11 cellular contexts compared by ENCODE assay signal in the genomic region with DNA sequence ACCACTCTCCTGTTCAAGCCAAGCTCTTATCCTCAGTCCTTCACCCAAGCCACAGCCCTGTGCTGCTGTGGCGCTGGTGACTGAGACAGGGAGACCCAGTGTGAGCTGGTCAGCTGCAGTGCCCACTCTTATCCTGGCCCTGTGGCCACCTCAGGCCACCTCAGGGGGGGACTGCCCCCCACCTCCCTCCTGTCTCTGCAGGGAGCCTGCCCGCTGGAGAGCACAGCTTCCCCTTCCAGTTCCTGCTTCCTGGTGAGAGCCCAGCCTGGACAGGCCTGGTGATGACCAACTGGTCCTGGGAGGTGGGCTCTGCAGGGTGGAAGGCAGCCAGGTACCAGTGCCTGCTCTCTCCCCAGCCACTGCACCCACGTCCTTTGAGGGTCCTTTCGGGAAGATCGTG. TPM values are rescaled to one million over a fixed set of nuclear protein-coding genes. Genes with fewer than 3 reads are reported as not detected.
DNase-seq lines count a peak whose midpoint lies in the region; ATAC-seq and TF ChIP-seq lines count a peak whose summit lies in the region.
"Had no signal": no experiment of that assay in that cellular context is flagged by ENCODE, and none has a peak within 500 bp of the region (broad histone marks: within the 10 kb centered on the region; RNA-seq: fewer than 3 reads in every experiment).

No MANE protein-coding gene starts in this region.

- H3K23ac ChIP-seq in mesenchymal stem cell (ENCODE audit: low read length in 2 of 2) = no peak overlapping the region

- no peaks in the 10 kb centered on the region for H3K9me3 Mint-ChIP-seq in activated T-cell treated with anti-CD3 and anti-CD28 coated beads, Interleukin-2, amount 50 U/mL, for 24 hours
- H3K9me3 Mint-ChIP-seq in MCF 10A (ENCODE audit: unreplicated experiment) = no peaks in the 10 kb centered on the region

- no peak overlapping the region for H3K4me3 Mint-ChIP-seq in activated T-cell treated with anti-CD3 and anti-CD28 coated beads, Interleukin-2, amount 50 U/mL, for 24 hours
- H3K4me3 Mint-ChIP-seq in MCF 10A (ENCODE audit: unreplicated experiment) = peak overlapping the region; percentile 72

- ATAC-seq in GM21360 (IDR thresholded peaks at IDR 0.05; ENCODE audit: unreplicated experiment) = no peak

- peaks cover 40% of the 10 kb centered on the region for H3K79me1 ChIP-seq in mesenchymal stem cell (replicated peaks; ENCODE audit: low read length, poor library complexity, severe bottlenecking)

- TF ChIP-seq POLR2A in transverse colon (IDR thresholded peaks at IDR 0.05) = no peak

- H3K4me3 ChIP-seq in mesenchymal stem cell (ENCODE audit: insufficient read depth in 1 of 2, low read depth in 1 of 2, low read length in 2 of 2) (no peak overlapping the region), transverse colon (no peak overlapping the region), WERI-Rb-1 (ENCODE audit: low read depth, low read length) (no peak overlapping the region)

- H2BK15ac ChIP-seq in mesenchymal stem cell (ENCODE audit: low read depth, poor library complexity, severe bottlenecking) = peak overlapping the region; percentile 15

- peak overlapping the region; percentile 2 for H4K91ac ChIP-seq in mesenchymal stem cell (ENCODE audit: low read length)

- no peak overlapping the region for H2BK120ac ChIP-seq in mesenchymal stem cell (ENCODE audit: low read depth, low read length)

- H3K27me3 Mint-ChIP-seq in activated T-cell treated with anti-CD3 and anti-CD28 coated beads, Interleukin-2, amount 50 U/mL, for 24 hours = no peaks in the 10 kb centered on the region
- H3K27me3 Mint-ChIP-seq in MCF 10A (ENCODE audit: insufficient read depth, unreplicated experiment) = no peaks in the 10 kb centered on the region

- H4K8ac ChIP-seq in mesenchymal stem cell (ENCODE audit: low read length) = peak overlapping the region; percentile 52

- peaks cover 42% of the 10 kb centered on the region for H3K4me1 Mint-ChIP-seq in activated T-cell treated with anti-CD3 and anti-CD28 coated beads, Interleukin-2, amount 50 U/mL, for 24 hours (ENCODE audit: low read depth)
- H3K4me1 Mint-ChIP-seq in MCF 10A (ENCODE audit: insufficient read depth, unreplicated experiment) = peaks cover 31% of the 10 kb centered on the region

- H3K27ac Mint-ChIP-seq in activated T-cell treated with anti-CD3 and anti-CD28 coated beads, Interleukin-2, amount 50 U/mL, for 24 hours = peak overlapping the region; percentile 63
- H3K27ac Mint-ChIP-seq in MCF 10A (ENCODE audit: low read depth, unreplicated experiment) = peak overlapping the region; percentile 96

- H2BK12ac ChIP-seq in mesenchymal stem cell (ENCODE audit: low read length in 2 of 2) = peak overlapping the region in 1 of 2 experiments; percentile 49

- no peak overlapping the region for H3K14ac ChIP-seq in mesenchymal stem cell (ENCODE audit: low read length in 2 of 2)

- peak overlapping the region; percentile 76 for H2AK5ac ChIP-seq in mesenchymal stem cell (ENCODE audit: low read length, severe bottlenecking)

- peaks cover 28 to 39% of the 10 kb centered on the region in 2 experiments for H3K36me3 ChIP-seq in mesenchymal stem cell (ENCODE audit: control insufficient read depth in 1 of 2, insufficient read depth in 2 of 2, low read depth in 1 of 2, low read length in 2 of 2)
- H3K36me3 ChIP-seq in transverse colon = peaks cover 0 to 6% (median 0%) of the 10 kb centered on the region in 4 donors
- H3K36me3 ChIP-seq in WERI-Rb-1 = peaks cover 41% of the 10 kb centered on the region

- H3K18ac ChIP-seq in mesenchymal stem cell (ENCODE audit: low read depth in 1 of 2, low read length in 2 of 2) = no peak overlapping the region

- H2BK5ac ChIP-seq in mesenchymal stem cell (ENCODE audit: low read depth, low read length, poor library complexity, severe bottlenecking) = no peak overlapping the region

- H3K9me3 ChIP-seq in mesenchymal stem cell (ENCODE audit: control insufficient read depth, low read length) = no peaks in the 10 kb centered on the region
- H3K9me3 ChIP-seq in transverse colon = no peaks in the 10 kb centered on the region
- no peaks in the 10 kb centered on the region for H3K9me3 ChIP-seq in WERI-Rb-1 (ENCODE audit: severe bottlenecking)

- intact Hi-C loops in MCF 10A (cut with micrococcal nuclease) (loop anchor here (5.0 to 10.0 kb wide), 2 partner anchors 36 to 58 kb away; partner anchors contain the start of genes DPH7, MRPL41 and PNPLA7), transverse colon (cut with DNase I; ENCODE audit: low total_unique reads) (no loop called here)

- no peak for DNase-seq in activated T-cell treated with anti-CD3 and anti-CD28 coated beads, Interleukin-2, amount 50 U/mL, for 24 hours
- DNase-seq in activated T-cell treated with anti-CD3 and anti-CD28 coated beads for 4 hours = no peak
- no peak for DNase-seq in MCF 10A (ENCODE audit: unreplicated experiment)
- DNase-seq in mesenchymal stem cell = no peak
- no peak for DNase-seq in transverse colon
- no peak for DNase-seq in WERI-Rb-1
- DNase-seq in NCI-H2196 treated with DMSO at 0.1 percent for 48 hours (lab: John Stamatoyannopoulos, UW; ENCODE audit: unreplicated experiment) = no peak
- DNase-seq: activated naive CD4-positive, alpha-beta T cell treated with anti-CD3 and anti-CD28 coated beads, Interleukin-2, amount 50 U/mL, for 16 hours; NCI-H1417 treated with DMSO at 0.1 percent for 48 hours; NCI-H524 treated with DMSO at 0.1 percent for 48 hours had no signal

- 92% methylated on average over 5 of the region's 5 CpGs for WGBS in mesenchymal stem cell
- 82% methylated on average over 5 of the region's 5 CpGs; no CpG with 5 or more reads in 1 of the 2 donors for WGBS in transverse colon (ENCODE audit: low coverage in 1 of 2), 2 donors

- H3K36me3 Mint-ChIP-seq in activated T-cell treated with anti-CD3 and anti-CD28 coated beads, Interleukin-2, amount 50 U/mL, for 24 hours (ENCODE audit: low read depth) = peaks cover 51% of the 10 kb centered on the region
- H3K36me3 Mint-ChIP-seq in MCF 10A (ENCODE audit: insufficient read depth, unreplicated experiment) = peaks cover 85% of the 10 kb centered on the region

- H2AFZ ChIP-seq in mesenchymal stem cell (ENCODE audit: low read depth, low read length) = no peak overlapping the region

- no peak overlapping the region for H3K4me2 ChIP-seq in mesenchymal stem cell (ENCODE audit: low read length, poor library complexity, severe bottlenecking)

- CTCF ChIA-PET in MCF 10A (lab: Yijun Ruan, JAX) = no interaction called here

- TF ChIP-seq EP300 in transverse colon (IDR thresholded peaks at IDR 0.05; ENCODE audit: low read depth) = no peak

- POLR2A ChIA-PET in MCF 10A (lab: Yijun Ruan, JAX) = interaction anchor here (0.6 to 1.7 kb wide), 4 partner anchors 22 to 61 kb away, joined by 3 to 13 read pairs (median 4); partner anchors contain the start of gene MRPL41

- no peak overlapping the region for H3K9ac ChIP-seq in mesenchymal stem cell (ENCODE audit: low read length)

- H3K27me3 ChIP-seq in mesenchymal stem cell (ENCODE audit: control insufficient read depth in 1 of 2, insufficient read depth in 1 of 2, low read length in 2 of 2) (no peaks in the 10 kb centered on the region), transverse colon (no peaks in the 10 kb centered on the region), WERI-Rb-1 (ENCODE audit: insufficient read depth, low read depth, severe bottlenecking) (no peaks in the 10 kb centered on the region)

- no TSS peak for BruUV-seq in MCF 10A (replicated peaks; lab: Mats Ljungman, UMichigan)

- TF ChIP-seq CTCF in MCF 10A (IDR thresholded peaks at IDR 0.05; ENCODE audit: unreplicated experiment) = no peak
- no peak for TF ChIP-seq CTCF in transverse colon (IDR thresholded peaks at IDR 0.05)
- TF ChIP-seq CTCF in WERI-Rb-1 (IDR thresholded peaks at IDR 0.05; ENCODE audit: low read depth, low read length) = no peak

- in situ Hi-C loops in transverse colon (cut with MboI; ENCODE audit: low pct_ligation_motif_present in 1 of 4, low pct_unique_long_range_greater_than_20kb in 1 of 4, low sequenced_read_pairs in 3 of 4) = no loop called here

- peak overlapping the region in 1 of 2 experiments; percentile 13 for H3K4ac ChIP-seq in mesenchymal stem cell (ENCODE audit: low read depth in 1 of 2, low read length in 2 of 2)

- H3K27ac ChIP-seq in mesenchymal stem cell (ENCODE audit: low read length, poor library complexity, severe bottlenecking) (no peak overlapping the region), transverse colon (peak overlapping the region; percentile 88 to 92 (median 92)), WERI-Rb-1 (no peak overlapping the region)

- H3K4me1 ChIP-seq in mesenchymal stem cell (ENCODE audit: control insufficient read depth, insufficient read depth, low read depth, low read length) (peaks cover 42% of the 10 kb centered on the region), transverse colon (peaks cover 27 to 41% (median 35%) of the 10 kb centered on the region in 4 donors)

RNA-seq across cellular contexts. Expression of gene EHMT1, which starts 5.5 kb away (rescaled TPM):
- 77.2 and 79.7 TPM in 2 replicates for total RNA-seq in MCF 10A (2022)
- polyA plus RNA-seq in mesenchymal stem cell (2013, experiment 1 of 2) = 26.1 TPM
- polyA plus RNA-seq in mesenchymal stem cell (2013, experiment 2 of 2) = 24.7 TPM
- total RNA-seq in transverse colon = 100 to 1,000 TPM in 2 of 4 donors, 10 to 100 TPM in 2; 93.8 to 184 (median 139) TPM

RNA-seq across cellular contexts. Expression of gene ARRDC1, which starts 7.8 kb away (rescaled TPM):
- total RNA-seq in MCF 10A (2022) = 88.9 and 125 TPM in 2 replicates
- 18.4 TPM for polyA plus RNA-seq in mesenchymal stem cell (2013, experiment 1 of 2)
- polyA plus RNA-seq in mesenchymal stem cell (2013, experiment 2 of 2) = 19.8 TPM
- total RNA-seq in transverse colon = 100 to 1,000 TPM; 132 to 560 (median 370) TPM

RNA-seq across cellular contexts. Expression of gene ZMYND19, which starts 22.9 kb away (rescaled TPM):
- total RNA-seq in MCF 10A (2022) = 42.9 and 51.9 TPM in 2 replicates
- polyA plus RNA-seq in mesenchymal stem cell (2013, experiment 1 of 2) = 13.6 TPM
- 13.2 TPM for polyA plus RNA-seq in mesenchymal stem cell (2013, experiment 2 of 2)
- 10 to 100 TPM in 2 of 4 donors, 1 to 10 TPM in 2; 6.7 to 11.5 (median 9.8) TPM for total RNA-seq in transverse colon

RNA-seq across cellular contexts. Expression of gene DPH7, which starts 34.5 kb away (rescaled TPM):
- 45.7 and 46.4 TPM in 2 replicates for total RNA-seq in MCF 10A (2022)
- polyA plus RNA-seq in mesenchymal stem cell (2013, experiment 1 of 2) = 14.4 TPM
- 14.8 TPM for polyA plus RNA-seq in mesenchymal stem cell (2013, experiment 2 of 2)
- total RNA-seq in transverse colon = 10 to 100 TPM; 28.8 to 53.5 (median 36.6) TPM

Comparison
In these comparisons a context has a peak if more than half of its experiments do, and no peak if none do; other contexts are left out.
1. H3K27ac ChIP-seq: peak in transverse colon (4 of 4); none in mesenchymal stem cell (single experiment) and WERI-Rb-1 (single experiment).